In the genomic region with DNA sequence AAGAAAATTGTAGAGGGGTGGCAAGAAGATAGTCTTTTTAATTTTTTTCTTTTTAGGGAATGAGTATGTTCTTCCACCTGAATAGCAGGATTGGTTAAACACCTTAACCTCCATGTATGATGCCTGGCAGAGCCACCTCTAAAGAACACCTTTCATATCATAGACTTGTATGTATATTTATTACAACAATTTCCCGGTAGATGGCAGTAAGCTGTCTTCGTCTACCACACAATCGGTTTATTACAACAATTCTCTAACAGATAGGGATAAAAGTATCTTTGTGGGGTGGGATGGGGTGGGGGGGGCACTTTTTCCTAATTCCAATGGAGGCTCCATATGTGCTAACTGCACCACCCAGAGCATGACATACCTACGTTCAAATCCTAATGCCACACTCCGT, we compare ENCODE assay signal across 16 cellular contexts.
A peak's percentile ranks its signal among the peaks of the same experiment; 100 is the strongest.
DNase-seq lines count a peak whose midpoint lies in the region; TF ChIP-seq lines count a peak whose summit lies in the region.
"Had no signal": no experiment of that assay in that cellular context is flagged by ENCODE, and none has a peak within 500 bp of the region (broad histone marks: within the 10 kb centered on the region; RNA-seq: fewer than 3 reads in every experiment).

No MANE protein-coding gene starts in this region.

- BruUV-seq in mammary epithelial cell (replicated peaks; lab: Mats Ljungman, UMichigan), result no TSS peak

- H3K4me1 ChIP-seq in mammary epithelial cell (ENCODE audit: insufficient read depth, low read length), result no peaks in the 10 kb centered on the region
- H3K4me1 ChIP-seq: esophagus squamous epithelium had no signal

- H3K9ac ChIP-seq in mammary epithelial cell (ENCODE audit: insufficient read depth, low read length), result no peak overlapping the region
- H3K9ac ChIP-seq: KMS-11 had no signal

- no peak overlapping the region for H2AFZ ChIP-seq in mammary epithelial cell (ENCODE audit: low read depth, low read length)

- peaks cover 2% of the 10 kb centered on the region for H3K9me3 ChIP-seq in mammary epithelial cell (replicated peaks; ENCODE audit: insufficient read depth, low read length)
- H3K9me3 ChIP-seq: esophagus squamous epithelium, spleen had no signal

- no peaks in the 10 kb centered on the region for H3K4me1 Mint-ChIP-seq in activated CD4-positive, alpha-beta memory T cell treated with anti-CD3 and anti-CD28 coated beads, Interleukin-2, amount 10 ng/mL, durations not matched to agents 7 days and 5 days
- H3K4me1 Mint-ChIP-seq: immature natural killer cell, T-helper 17 cell had no signal

- POLR2A ChIA-PET in activated CD4-positive, alpha-beta memory T cell treated with anti-CD3 and anti-CD28 coated beads, Interleukin-2, amount 10 ng/mL, durations not matched to agents 7 days and 5 days (lab: Charles Lee), result no interaction called here

- no peaks in the 10 kb centered on the region for H3K36me3 ChIP-seq in mammary epithelial cell (ENCODE audit: insufficient read depth, low read length)
- H3K36me3 ChIP-seq: esophagus squamous epithelium, spleen had no signal

- H3K4me3 ChIP-seq in mammary epithelial cell (replicated peaks in 1 of 3; ENCODE audit: insufficient read depth in 1 of 3, low read depth in 2 of 3, low read length in 3 of 3), result no peak overlapping the region
- H3K4me3 ChIP-seq: esophagus squamous epithelium, spleen had no signal

- H3K4me3 Mint-ChIP-seq in activated CD4-positive, alpha-beta memory T cell treated with anti-CD3 and anti-CD28 coated beads, Interleukin-2, amount 10 ng/mL, durations not matched to agents 7 days and 5 days, result no peak overlapping the region
- H3K4me3 Mint-ChIP-seq: immature natural killer cell, mesothelial cell of epicardium, T-helper 17 cell had no signal

- no peaks in the 10 kb centered on the region for H3K27me3 Mint-ChIP-seq in activated CD4-positive, alpha-beta memory T cell treated with anti-CD3 and anti-CD28 coated beads, Interleukin-2, amount 10 ng/mL, durations not matched to agents 7 days and 5 days
- H3K27me3 Mint-ChIP-seq: T-helper 17 cell had no signal

- in situ Hi-C loops in mammary epithelial cell (cut with MboI; ENCODE audit: low sequenced_read_pairs in 2 of 2), result no loop called here

- WGBS in mammary epithelial cell (ENCODE audit: low coverage, missing lambda C conversion rate), result 29% methylated on average over 5 of the region's 5 CpGs

- peak; percentile 4 to 37 for TF ChIP-seq CTCF in mammary epithelial cell (conservative IDR thresholded peaks at IDR 0.05 in 1 of 2, IDR thresholded peaks at IDR 0.05 in 1 of 2; ENCODE audit: extremely low read depth in 1 of 2, insufficient read depth in 1 of 2, low read depth in 1 of 2, low read length in 2 of 2)

- CTCF ChIA-PET in mammary epithelial cell (lab: Charles Lee; ENCODE audit: low non-redundant PET), result interaction anchor here (0.6 to 0.7 kb wide), 2 partner anchors 805 to 1711 kb away, joined by 3 to 4 read pairs; no protein-coding TSS in a partner anchor
- CTCF ChIA-PET in activated CD4-positive, alpha-beta memory T cell treated with anti-CD3 and anti-CD28 coated beads, Interleukin-2, amount 10 ng/mL, durations not matched to agents 7 days and 5 days (lab: Charles Lee), result no interaction called here

- H3K27ac ChIP-seq in mammary epithelial cell (ENCODE audit: insufficient read depth, low read depth, low read length), result no peak overlapping the region
- H3K27ac ChIP-seq: esophagus squamous epithelium, KMS-11, spleen had no signal

- H3K36me3 Mint-ChIP-seq in activated CD4-positive, alpha-beta memory T cell treated with anti-CD3 and anti-CD28 coated beads, Interleukin-2, amount 10 ng/mL, durations not matched to agents 7 days and 5 days (ENCODE audit: low read depth), result no peaks in the 10 kb centered on the region
- H3K36me3 Mint-ChIP-seq: mesothelial cell of epicardium had no signal

- no peaks in the 10 kb centered on the region for H3K79me2 ChIP-seq in mammary epithelial cell (ENCODE audit: insufficient read depth, low read length)

- H3K9me3 Mint-ChIP-seq in activated CD4-positive, alpha-beta memory T cell treated with anti-CD3 and anti-CD28 coated beads, Interleukin-2, amount 10 ng/mL, durations not matched to agents 7 days and 5 days, result no peaks in the 10 kb centered on the region
- H3K9me3 Mint-ChIP-seq: immature natural killer cell, mesothelial cell of epicardium had no signal

- intact Hi-C loops in mammary epithelial cell (cut with micrococcal nuclease), result loop anchor here (1.0 kb wide), 2 partner anchors 681 to 804 kb away; no protein-coding TSS in a partner anchor

- DNase-seq in NCI-H2227 (lab: John Stamatoyannopoulos, UW; ENCODE audit: unreplicated experiment) (peak; percentile 0), NCI-H2227 treated with DMSO at 0.1 percent for 48 hours (lab: John Stamatoyannopoulos, UW) (no peak), M059J (ENCODE audit: low read depth) (peak; percentile 26), mammary epithelial cell (no peak), superior temporal gyrus (ENCODE audit: extremely low spot score) (peak; percentile 83)
- DNase-seq in stimulated activated naive CD4-positive, alpha-beta T cell treated with Interleukin-2 at 50 U/mL for 16 hours (lab: John Stamatoyannopoulos, UW), result no peak
- DNase-seq in activated effector memory CD4-positive, alpha-beta T cell treated with anti-CD3 and anti-CD28 coated beads, Interleukin-2, amount 50 U/mL, for 16 hours, result no peak
- no peak for DNase-seq in activated CD4-positive, alpha-beta memory T cell treated with anti-CD3 and anti-CD28 coated beads, Interleukin-2, amount 10 ng/mL, durations not matched to agents 7 days and 5 days
- DNase-seq: amniotic stem cell, esophagus squamous epithelium, immature natural killer cell, NCI-H2081 treated with DMSO at 0.1 percent for 48 hours, spleen, T-helper 17 cell had no signal

- dilution Hi-C loops in mammary epithelial cell (cut with HindIII; ENCODE audit: low sequenced_read_pairs), result no loop called here

- no peaks in the 10 kb centered on the region for H3K27me3 ChIP-seq in mammary epithelial cell (ENCODE audit: insufficient read depth, low read length)
- H3K27me3 ChIP-seq: esophagus squamous epithelium, spleen had no signal

- H3K27ac Mint-ChIP-seq in activated CD4-positive, alpha-beta memory T cell treated with anti-CD3 and anti-CD28 coated beads, Interleukin-2, amount 10 ng/mL, durations not matched to agents 7 days and 5 days, result no peak overlapping the region
- H3K27ac Mint-ChIP-seq: immature natural killer cell, mesothelial cell of epicardium, T-helper 17 cell had no signal

- no peak overlapping the region for H3K4me2 ChIP-seq in mammary epithelial cell (ENCODE audit: insufficient read depth, low read depth, low read length)
- H3K4me2 ChIP-seq: KMS-11 had no signal

- H4K20me1 ChIP-seq in mammary epithelial cell (ENCODE audit: insufficient read depth, low read length), result no peaks in the 10 kb centered on the region

Comparison
In these comparisons a context has a peak if more than half of its experiments do, and no peak if none do; other contexts are left out.
1. DNase-seq: peak in NCI-H2227 (single experiment), M059J (single experiment) and superior temporal gyrus (single experiment); none in NCI-H2227 treated with DMSO at 0.1 percent for 48 hours (single experiment), mammary epithelial cell (single experiment), stimulated activated naive CD4-positive, alpha-beta T cell treated with Interleukin-2 at 50 U/mL for 16 hours (single experiment), activated effector memory CD4-positive, alpha-beta T cell treated with anti-CD3 and anti-CD28 coated beads, Interleukin-2, amount 50 U/mL, for 16 hours (single experiment) and activated CD4-positive, alpha-beta memory T cell treated with anti-CD3 and anti-CD28 coated beads, Interleukin-2, amount 10 ng/mL, durations not matched to agents 7 days and 5 days (single experiment).